ENCODE assay signal across 1 cellular context in genomic region chr4:143184503-143185252, GRCh38.
TF ChIP-seq lines count a peak whose summit lies in the region.

Gene USP38 (plus strand): TSS chr4:143184917. CDS start chr4:143185451, 534 bp downstream.

TF ChIP-seq in HEK293, 187 proteins besides CTCF, POLR2A, EP300 and RAD21 (continued from another document):
- TF ChIP-seq, protein P1, sequence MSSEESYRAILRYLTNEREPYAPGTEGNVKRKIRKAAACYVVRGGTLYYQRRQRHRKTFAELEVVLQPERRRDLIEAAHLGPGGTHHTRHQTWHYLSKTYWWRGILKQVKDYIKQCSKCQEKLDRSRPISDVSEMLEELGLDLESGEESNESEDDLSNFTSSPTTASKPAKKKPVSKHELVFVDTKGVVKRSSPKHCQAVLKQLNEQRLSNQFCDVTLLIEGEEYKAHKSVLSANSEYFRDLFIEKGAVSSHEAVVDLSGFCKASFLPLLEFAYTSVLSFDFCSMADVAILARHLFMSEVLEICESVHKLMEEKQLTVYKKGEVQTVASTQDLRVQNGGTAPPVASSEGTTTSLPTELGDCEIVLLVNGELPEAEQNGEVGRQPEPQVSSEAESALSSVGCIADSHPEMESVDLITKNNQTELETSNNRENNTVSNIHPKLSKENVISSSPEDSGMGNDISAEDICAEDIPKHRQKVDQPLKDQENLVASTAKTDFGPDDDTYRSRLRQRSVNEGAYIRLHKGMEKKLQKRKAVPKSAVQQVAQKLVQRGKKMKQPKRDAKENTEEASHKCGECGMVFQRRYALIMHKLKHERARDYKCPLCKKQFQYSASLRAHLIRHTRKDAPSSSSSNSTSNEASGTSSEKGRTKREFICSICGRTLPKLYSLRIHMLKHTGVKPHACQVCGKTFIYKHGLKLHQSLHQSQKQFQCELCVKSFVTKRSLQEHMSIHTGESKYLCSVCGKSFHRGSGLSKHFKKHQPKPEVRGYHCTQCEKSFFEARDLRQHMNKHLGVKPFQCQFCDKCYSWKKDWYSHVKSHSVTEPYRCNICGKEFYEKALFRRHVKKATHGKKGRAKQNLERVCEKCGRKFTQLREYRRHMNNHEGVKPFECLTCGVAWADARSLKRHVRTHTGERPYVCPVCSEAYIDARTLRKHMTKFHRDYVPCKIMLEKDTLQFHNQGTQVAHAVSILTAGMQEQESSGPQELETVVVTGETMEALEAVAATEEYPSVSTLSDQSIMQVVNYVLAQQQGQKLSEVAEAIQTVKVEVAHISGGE (tag by site-specific recombination; conservative IDR thresholded peaks at IDR 0.05; ENCODE audit: low read depth), result peak; percentile 94
- 0 out of 2 replicates have a peak, but pooled peaks have one; percentile 15 for TF ChIP-seq KLF16 (tag by site-specific recombination; IDR thresholded peaks at IDR 0.05)
